ENCODE assay signal across 11 cellular contexts in the genomic region with DNA sequence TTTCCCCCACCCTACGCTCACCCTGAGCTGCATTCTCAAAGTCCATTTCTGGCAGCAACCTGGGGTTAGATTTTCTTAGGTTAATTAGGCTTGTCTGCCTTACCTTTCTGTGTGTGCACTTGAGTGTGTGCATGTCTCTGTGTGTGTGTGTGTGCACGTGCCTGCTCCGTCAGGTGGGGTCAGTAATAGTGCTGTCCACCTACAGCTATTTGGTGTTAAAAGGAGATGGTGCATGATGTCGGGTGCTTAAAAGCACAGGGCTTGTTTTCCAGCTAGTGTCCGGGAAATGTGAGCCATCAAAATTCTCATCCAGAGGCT.
A peak's percentile ranks its signal among the peaks of the same experiment; 100 is the strongest.
DNase-seq lines count a peak whose midpoint lies in the region; ATAC-seq and TF ChIP-seq lines count a peak whose summit lies in the region.
"Had no signal": no experiment of that assay in that cellular context is flagged by ENCODE, and none has a peak within 500 bp of the region (broad histone marks: within the 10 kb centered on the region; RNA-seq: fewer than 3 reads in every experiment).

No MANE protein-coding gene starts in this region.

- intact Hi-C loops in cardiac septum (cut with DNase I) (loop anchor here (5.0 to 10.0 kb wide), 2 partner anchors 162 to 604 kb away; no protein-coding TSS in a partner anchor), Right ventricle myocardium superior (cut with DNase I) (loop anchor here (5.0 kb wide), 1 partner anchor 164 kb away; no protein-coding TSS in a partner anchor)

- H3K9me3 ChIP-seq in SK-N-MC (ENCODE audit: low read depth, low read length) (no peaks in the 10 kb centered on the region), iPS-18c (ENCODE audit: control insufficient read depth, insufficient read depth, low read length) (no peaks in the 10 kb centered on the region)
- H3K9me3 ChIP-seq: Caco-2, HAP-1 had no signal

- DNase-seq in cardiac septum (ENCODE audit: low spot score) (peak; percentile 10), Right ventricle myocardium superior (no peak), SK-N-MC (ENCODE audit: low read depth, low spot score) (no peak), glomerular visceral epithelial cell (ENCODE audit: extremely low spot score) (no peak), NCI-H1417 treated with DMSO at 0.1 percent for 48 hours (lab: John Stamatoyannopoulos, UW) (no peak)
- DNase-seq: 8988T, GF-D8 had no signal

- no peaks in the 10 kb centered on the region for H3K36me3 ChIP-seq in SK-N-MC (ENCODE audit: insufficient read depth, low read length)
- H3K36me3 ChIP-seq: HAP-1 had no signal

- TF ChIP-seq POLR2A in GM18505 (IDR thresholded peaks at IDR 0.05; ENCODE audit: borderline replicate concordance, extremely low read depth, insufficient read depth, insufficient read length) = no peak

- H3K9ac ChIP-seq in SK-N-MC (ENCODE audit: insufficient read length) = no peak overlapping the region

- ATAC-seq in Right ventricle myocardium superior (ENCODE audit: poor library complexity) (no peak), GM18505 (IDR thresholded peaks at IDR 0.05; ENCODE audit: unreplicated experiment) (no peak)

- no peak overlapping the region for H3K27ac ChIP-seq in SK-N-MC

- H3K4me3 ChIP-seq in SK-N-MC (peak overlapping the region; percentile 48; the same call in 1 of the 2 replicates), iPS-18c (ENCODE audit: insufficient read depth, low read depth, low read length) (peak overlapping the region; percentile 3; the same call in 1 of the 2 replicates)
- H3K4me3 ChIP-seq: HAP-1 had no signal
